In genomic region chr1:205188132-205188531, GRCh38 we compare ENCODE assay signal across 19 cellular contexts. TPM values are rescaled to one million over a fixed set of nuclear protein-coding genes. Genes with fewer than 3 reads are reported as not detected.
DNase-seq lines count a peak whose midpoint lies in the region; ATAC-seq and TF ChIP-seq lines count a peak whose summit lies in the region.
"Had no signal": no experiment of that assay in that cellular context is flagged by ENCODE, and none has a peak within 500 bp of the region (broad histone marks: within the 10 kb centered on the region; RNA-seq: fewer than 3 reads in every experiment).

No MANE protein-coding gene starts in this region.

- H3K23ac ChIP-seq in mesenchymal stem cell (ENCODE audit: low read length in 2 of 2) = no peak overlapping the region

- no peak overlapping the region for H4K8ac ChIP-seq in mesenchymal stem cell (ENCODE audit: low read length)

- H3K18ac ChIP-seq in mesenchymal stem cell (ENCODE audit: low read depth in 1 of 2, low read length in 2 of 2) = no peak overlapping the region

- TF ChIP-seq CTCF in RWPE2 (IDR thresholded peaks at IDR 0.05; ENCODE audit: poor library complexity, severe bottlenecking) = no peak

- 93% methylated on average over 1 of the region's 2 CpGs for WGBS in mesenchymal stem cell

- H3K14ac ChIP-seq in mesenchymal stem cell (ENCODE audit: low read length in 2 of 2) = no peak overlapping the region

- no peaks in the 10 kb centered on the region for H3K9me3 ChIP-seq in RWPE2 (ENCODE audit: severe bottlenecking)
- no peaks in the 10 kb centered on the region for H3K9me3 ChIP-seq in mesenchymal stem cell (ENCODE audit: control insufficient read depth, low read length)
- H3K9me3 ChIP-seq: BE2C had no signal

- no peak overlapping the region for H2BK5ac ChIP-seq in mesenchymal stem cell (ENCODE audit: low read depth, low read length, poor library complexity, severe bottlenecking)

- peaks cover 22% of the 10 kb centered on the region for H3K79me1 ChIP-seq in mesenchymal stem cell (replicated peaks; ENCODE audit: low read length, poor library complexity, severe bottlenecking)

- no peaks in the 10 kb centered on the region for H3K27me3 ChIP-seq in RWPE2 (ENCODE audit: insufficient read depth, poor library complexity, severe bottlenecking)
- no peaks in the 10 kb centered on the region for H3K27me3 ChIP-seq in mesenchymal stem cell (ENCODE audit: control insufficient read depth in 1 of 2, insufficient read depth in 1 of 2, low read length in 2 of 2)
- H3K27me3 ChIP-seq: BE2C had no signal

- no peak overlapping the region for H2AK5ac ChIP-seq in mesenchymal stem cell (ENCODE audit: low read length, severe bottlenecking)

- no peak overlapping the region for H2BK12ac ChIP-seq in mesenchymal stem cell (ENCODE audit: low read length in 2 of 2)

- no peak overlapping the region for H2BK120ac ChIP-seq in mesenchymal stem cell (ENCODE audit: low read depth, low read length)

- H3K4me1 ChIP-seq in RWPE2 (ENCODE audit: insufficient read depth, poor library complexity, severe bottlenecking) (no peaks in the 10 kb centered on the region), mesenchymal stem cell (ENCODE audit: control insufficient read depth, insufficient read depth, low read depth, low read length) (peaks cover 15% of the 10 kb centered on the region)

- DNase-seq in DMS53 (lab: John Stamatoyannopoulos, UW) (peak; percentile 48), DMS53 treated with DMSO at 0.1 percent for 48 hours (lab: John Stamatoyannopoulos, UW; ENCODE audit: unreplicated experiment) (no peak), RWPE2 (ENCODE audit: low spot score) (no peak), mesenchymal stem cell (peak; percentile 26), SIG-M5 treated with dmso at 0.1 percent for 504 hours (lab: John Stamatoyannopoulos, UW; ENCODE audit: unreplicated experiment) (no peak)
- DNase-seq: BE2C; CD4-positive, alpha-beta memory T cell; GDM1; H7; NCI-H1048; NCI-H1436 treated with DMSO at 0.1 percent for 48 hours; NCI-H510A treated with DMSO at 0.1 percent for 48 hours had no signal

- H4K91ac ChIP-seq in mesenchymal stem cell (ENCODE audit: low read length) = no peak overlapping the region

- H3K36me3 ChIP-seq in RWPE2 (ENCODE audit: low read depth) = no peaks in the 10 kb centered on the region
- H3K36me3 ChIP-seq in mesenchymal stem cell (ENCODE audit: control insufficient read depth in 1 of 2, insufficient read depth in 2 of 2, low read depth in 1 of 2, low read length in 2 of 2) = peaks cover 4 to 15% of the 10 kb centered on the region in 2 experiments

- H3K4ac ChIP-seq in mesenchymal stem cell (ENCODE audit: low read depth in 1 of 2, low read length in 2 of 2) = no peak overlapping the region

- H3K27ac ChIP-seq in RWPE2 (ENCODE audit: poor library complexity, severe bottlenecking) (no peak overlapping the region), mesenchymal stem cell (ENCODE audit: low read length, poor library complexity, severe bottlenecking) (no peak overlapping the region)
- H3K27ac ChIP-seq: 22Rv1, HL-60, PC-9 had no signal

- H2BK15ac ChIP-seq in mesenchymal stem cell (ENCODE audit: low read depth, poor library complexity, severe bottlenecking) = no peak overlapping the region

- no peak overlapping the region for H2AFZ ChIP-seq in mesenchymal stem cell (ENCODE audit: low read depth, low read length)
- H2AFZ ChIP-seq: PC-9 had no signal

- H3K4me2 ChIP-seq in mesenchymal stem cell (ENCODE audit: low read length, poor library complexity, severe bottlenecking) = no peak overlapping the region
- H3K4me2 ChIP-seq: PC-9 had no signal

- no peak overlapping the region for H3K9ac ChIP-seq in mesenchymal stem cell (ENCODE audit: low read length)

- no peak overlapping the region for H3K4me3 ChIP-seq in RWPE2 (ENCODE audit: severe bottlenecking)
- H3K4me3 ChIP-seq in mesenchymal stem cell (ENCODE audit: insufficient read depth in 1 of 2, low read depth in 1 of 2, low read length in 2 of 2) = no peak overlapping the region
- H3K4me3 ChIP-seq: GM12878, PC-9 had no signal

- peak; percentile 25; the same call in 1 of the 3 replicates for ATAC-seq in RWPE2 (ENCODE audit: low read depth)
- peak; percentile 67 for ATAC-seq in esophagus mucosa
- ATAC-seq in GM21528 (IDR thresholded peaks at IDR 0.05; ENCODE audit: low FRiP score, unreplicated experiment) = no peak
- ATAC-seq in HG03520 (IDR thresholded peaks at IDR 0.05; ENCODE audit: unreplicated experiment) = no peak
- ATAC-seq: GM12878 had no signal

RNA-seq across cellular contexts. Expression of gene DSTYK, which starts 23.4 kb away (rescaled TPM):
- total RNA-seq in esophagus mucosa = 5.7 TPM
- polyA plus RNA-seq in mesenchymal stem cell (2013, experiment 1 of 2) = 8.1 TPM
- 8.0 TPM for polyA plus RNA-seq in mesenchymal stem cell (2013, experiment 2 of 2)

RNA-seq across cellular contexts. Expression of gene TMCC2, which starts 39.6 kb away (rescaled TPM):
- total RNA-seq in esophagus mucosa = 1.00 TPM
- 1.8 TPM for polyA plus RNA-seq in mesenchymal stem cell (2013, experiment 1 of 2)
- polyA plus RNA-seq in mesenchymal stem cell (2013, experiment 2 of 2) = 1.8 TPM

Comparison
In these comparisons a context has a peak if more than half of its experiments do, and no peak if none do; other contexts are left out.
1. DNase-seq: peak in DMS53 (single experiment) and mesenchymal stem cell (single experiment); none in DMS53 treated with DMSO at 0.1 percent for 48 hours (single experiment), RWPE2 (single experiment) and SIG-M5 treated with dmso at 0.1 percent for 504 hours (single experiment).
2. ATAC-seq: peak in RWPE2 (single experiment) and esophagus mucosa (single experiment); none in GM21528 (single experiment) and HG03520 (single experiment).